10 cellular contexts compared by ENCODE assay signal in genomic region chr17:5234645-5235576, GRCh38. TPM values are rescaled to one million over a fixed set of nuclear protein-coding genes. Genes with fewer than 3 reads are reported as not detected.
DNase-seq lines count a peak whose midpoint lies in the region; ATAC-seq and TF ChIP-seq lines count a peak whose summit lies in the region.
"Had no signal": no experiment of that assay in that cellular context is flagged by ENCODE, and none has a peak within 500 bp of the region (broad histone marks: within the 10 kb centered on the region; RNA-seq: fewer than 3 reads in every experiment).

SCIMP (minus strand) TSS chr17:5234860; CDS start chr17:5234755, 105 bp downstream.

- DNase-seq in CD1c-positive myeloid dendritic cell (ENCODE audit: extremely low spot score) (peak; percentile 93), KBM-7 (peak; percentile 77), left ventricle myocardium inferior (peak; percentile 23), hepatocyte (ENCODE audit: low spot score) (no peak)
- DNase-seq in activated T-cell treated with anti-CD3 and anti-CD28 coated beads, Interleukin-2, amount 50 U/mL, for 4 hours = no peak
- DNase-seq in activated CD8-positive, alpha-beta memory T cell treated with anti-CD3 and anti-CD28 coated beads, Interleukin-2, amount 50 U/mL, for 4 hours = no peak
- DNase-seq in stimulated activated CD4-positive, alpha-beta T cell treated with anti-CD3 and anti-CD28 coated beads, Interleukin-1b, Interleukin-23, amount 100 ng/mL, for 48 hours = no peak
- DNase-seq: DMS 273 treated with DMSO at 0.1 percent for 48 hours had no signal

- intact Hi-C loops in left ventricle myocardium inferior (cut with micrococcal nuclease) = no loop called here

- peaks cover 31% of the 10 kb centered on the region for H3K4me1 Mint-ChIP-seq in activated T-cell treated with anti-CD3 and anti-CD28 coated beads, Interleukin-2, amount 50 U/mL, for 4 hours (ENCODE audit: low read depth)

- H3K27ac ChIP-seq in left ventricle myocardium inferior (replicated peaks) (no peak within 1 kb of the TSS), hepatocyte (no peak within 1 kb of the TSS)

- H3K4me3 ChIP-seq in left ventricle myocardium inferior = no peak within 1 kb of the TSS
- H3K4me3 ChIP-seq in hepatocyte = no peak within 1 kb of the TSS

- no peaks in the 10 kb centered on the region for H3K79me2 ChIP-seq in hepatocyte

- H3K9me2 ChIP-seq in hepatocyte (replicated peaks; ENCODE audit: insufficient read depth) = no peaks in the 10 kb centered on the region

- H3K4me3 Mint-ChIP-seq in activated T-cell treated with anti-CD3 and anti-CD28 coated beads, Interleukin-2, amount 50 U/mL, for 4 hours = no peak within 1 kb of the TSS

- H3K9me3 ChIP-seq in left ventricle myocardium inferior (replicated peaks) (no peaks in the 10 kb centered on the region), hepatocyte (ENCODE audit: low read depth) (no peaks in the 10 kb centered on the region)

- in situ Hi-C loops in KBM-7 (cut with MboI; ENCODE audit: low pct_unique_long_range_greater_than_20kb, low sequenced_read_pairs) = no loop called here

- no peak within 1 kb of the TSS for H2AFZ ChIP-seq in hepatocyte

- H3K4me1 ChIP-seq in left ventricle myocardium inferior (no peaks in the 10 kb centered on the region), hepatocyte (ENCODE audit: insufficient read depth) (no peaks in the 10 kb centered on the region)

- H3K36me3 ChIP-seq in left ventricle myocardium inferior (peaks cover 9% of the 10 kb centered on the region), hepatocyte (replicated peaks; ENCODE audit: insufficient read depth, low read depth) (no peaks in the 10 kb centered on the region)

- no peaks in the 10 kb centered on the region for H3K27me3 ChIP-seq in left ventricle myocardium inferior (ENCODE audit: low read depth)
- no peaks in the 10 kb centered on the region for H3K27me3 ChIP-seq in hepatocyte

- whole genome bisulfite sequencing in hepatocyte (ENCODE audit: low lambda C conversion rate, missing lambda C conversion rate) = 93% methylated on average over 19 of the region's 19 CpGs

- H3K27me3 Mint-ChIP-seq in activated T-cell treated with anti-CD3 and anti-CD28 coated beads, Interleukin-2, amount 50 U/mL, for 4 hours (ENCODE audit: low read depth) = no peaks in the 10 kb centered on the region

- H3K36me3 Mint-ChIP-seq in activated T-cell treated with anti-CD3 and anti-CD28 coated beads, Interleukin-2, amount 50 U/mL, for 4 hours (ENCODE audit: insufficient read depth) = no peaks in the 10 kb centered on the region

- H4K20me1 ChIP-seq in hepatocyte (ENCODE audit: insufficient read depth, poor library complexity, severe bottlenecking) = no peaks in the 10 kb centered on the region

- H3K4me2 ChIP-seq in hepatocyte = no peak within 1 kb of the TSS

- H3K9me3 Mint-ChIP-seq in activated T-cell treated with anti-CD3 and anti-CD28 coated beads, Interleukin-2, amount 50 U/mL, for 4 hours = peaks cover 3% of the 10 kb centered on the region

- peak; percentile 50 for ATAC-seq in GM19372 (IDR thresholded peaks at IDR 0.05; ENCODE audit: low read depth, unreplicated experiment)
- no peak for ATAC-seq in activated T-cell treated with anti-CD3 and anti-CD28 coated beads, Interleukin-2, amount 50 U/mL, for 4 hours

- TF ChIP-seq CTCF in left ventricle myocardium inferior (IDR thresholded peaks at IDR 0.05; ENCODE audit: borderline replicate concordance) (no peak), hepatocyte (IDR thresholded peaks at IDR 0.05; ENCODE audit: poor library complexity) (no peak)

RNA-seq across cellular contexts. Expression of gene SCIMP, which starts in this region (rescaled TPM):
- total RNA-seq in left ventricle myocardium inferior (0.74 TPM), hepatocyte (0.03 TPM in 1 of 2 replicates, not detected in the other)
- under 1 TPM in 1 of 3 donors, not detected in 2; 0.10 TPM for total RNA-seq in activated T-cell treated with anti-CD3 and anti-CD28 coated beads, Interleukin-2, amount 50 U/mL, for 4 hours
- 0.07 and 0.57 TPM in 2 replicates for polyA plus RNA-seq in hepatocyte
- total RNA-seq: LHCN-M2 had no signal

Comparison
In these comparisons a context has a peak if more than half of its experiments do, and no peak if none do; other contexts are left out.
1. Peak in DNase-seq in left ventricle myocardium inferior; RNA of the gene not detected or under 1 TPM.
2. DNase-seq: peak in CD1c-positive myeloid dendritic cell (single experiment) and KBM-7 (single experiment); none in activated T-cell treated with anti-CD3 and anti-CD28 coated beads, Interleukin-2, amount 50 U/mL, for 4 hours (single experiment), activated CD8-positive, alpha-beta memory T cell treated with anti-CD3 and anti-CD28 coated beads, Interleukin-2, amount 50 U/mL, for 4 hours (single experiment), hepatocyte (single experiment) and stimulated activated CD4-positive, alpha-beta T cell treated with anti-CD3 and anti-CD28 coated beads, Interleukin-1b, Interleukin-23, amount 100 ng/mL, for 48 hours (single experiment).